Comparison of ENCODE assay signal across 21 cellular contexts in genomic region chr10:98611432-98611831, GRCh38.
DNase-seq lines count a peak whose midpoint lies in the region; ATAC-seq and TF ChIP-seq lines count a peak whose summit lies in the region.
"Had no signal": no experiment of that assay in that cellular context is flagged by ENCODE, and none has a peak within 500 bp of the region (broad histone marks: within the 10 kb centered on the region; RNA-seq: fewer than 3 reads in every experiment).

No MANE protein-coding gene starts in this region.

- 0 out of 2 replicates have a peak, but pooled peaks cover 5% of the 10 kb centered on the region for H3K27me3 ChIP-seq in GM23248 (replicated peaks; ENCODE audit: insufficient read depth)
- H3K27me3 ChIP-seq in adipocyte (replicated peaks; ENCODE audit: control insufficient read depth, insufficient read depth, low read length) = no peaks in the 10 kb centered on the region
- peaks cover 3% of the 10 kb centered on the region for H3K27me3 ChIP-seq in smooth muscle cell (ENCODE audit: low read depth)
- H3K27me3 ChIP-seq in esophagus muscularis mucosa = no peaks in the 10 kb centered on the region
- H3K27me3 ChIP-seq: body of pancreas, uterus had no signal

- H3K9me3 ChIP-seq in GM23248 (ENCODE audit: low read depth) (no peaks in the 10 kb centered on the region), adipocyte (ENCODE audit: control insufficient read depth, low read length) (no peaks in the 10 kb centered on the region), mesodermal cell (ENCODE audit: control insufficient read depth, low read length) (no peaks in the 10 kb centered on the region), smooth muscle cell (replicated peaks; ENCODE audit: low read depth) (no peaks in the 10 kb centered on the region), esophagus muscularis mucosa (no peaks in the 10 kb centered on the region)
- H3K9me3 ChIP-seq: body of pancreas, left lung, mucosa of descending colon, uterus had no signal

- TF ChIP-seq CTCF in smooth muscle cell (IDR thresholded peaks at IDR 0.05; ENCODE audit: borderline replicate concordance, insufficient read depth, poor library complexity, severe bottlenecking) (no peak), omental fat pad (IDR thresholded peaks at IDR 0.05) (no peak), esophagus muscularis mucosa (IDR thresholded peaks at IDR 0.05) (no peak)

- no peak for TF ChIP-seq POLR2A in esophagus muscularis mucosa (IDR thresholded peaks at IDR 0.05; ENCODE audit: low read depth)

- TF ChIP-seq EP300 in esophagus muscularis mucosa (IDR thresholded peaks at IDR 0.05) = no peak

- no peaks in the 10 kb centered on the region for H3K36me3 ChIP-seq in GM23248 (ENCODE audit: low read depth)
- no peaks in the 10 kb centered on the region for H3K36me3 ChIP-seq in adipocyte (ENCODE audit: control insufficient read depth, insufficient read depth, low read length, severe bottlenecking)
- H3K36me3 ChIP-seq in mesodermal cell (ENCODE audit: control insufficient read depth, insufficient read depth, low read length) = no peaks in the 10 kb centered on the region
- H3K36me3 ChIP-seq in smooth muscle cell (ENCODE audit: low read depth) = no peaks in the 10 kb centered on the region
- peaks cover 0 to 4% (median 0%) of the 10 kb centered on the region in 4 donors for H3K36me3 ChIP-seq in esophagus muscularis mucosa
- H3K36me3 ChIP-seq: left lung, uterus had no signal

- 43 to 52% methylated on average over 2 of the region's 2 CpGs for WGBS in GM23248 (ENCODE audit: low coverage in 1 of 2, low lambda C conversion rate in 2 of 2, missing lambda C conversion rate in 2 of 2), 2 experiments
- 60% methylated on average over 1 of the region's 2 CpGs; no CpG with 5 or more reads in 1 of the 2 experiments for WGBS in mesodermal cell (ENCODE audit: insufficient coverage in 2 of 2), 2 experiments
- 2% methylated on average over 2 of the region's 2 CpGs for WGBS in smooth muscle cell (ENCODE audit: low lambda C conversion rate)
- WGBS in esophagus muscularis mucosa = 65% methylated on average over 2 of the region's 2 CpGs

- no peak overlapping the region for H3K4me3 ChIP-seq in GM23248
- no peak overlapping the region for H3K4me3 ChIP-seq in adipocyte (ENCODE audit: low read length)
- no peak overlapping the region for H3K4me3 ChIP-seq in mesodermal cell (ENCODE audit: extremely low read depth, insufficient read depth, low read length, poor library complexity, severe bottlenecking)
- H3K4me3 ChIP-seq in smooth muscle cell = no peak overlapping the region
- H3K4me3 ChIP-seq in esophagus muscularis mucosa = no peak overlapping the region
- H3K4me3 ChIP-seq: body of pancreas, K562, left lung, mucosa of descending colon, uterus had no signal

- no peaks in the 10 kb centered on the region for H3F3A ChIP-seq in GM23248 (ENCODE audit: insufficient read depth)
- peaks cover 5% of the 10 kb centered on the region for H3F3A ChIP-seq in smooth muscle cell (ENCODE audit: low read depth)

- intact Hi-C loops in esophagus muscularis mucosa (cut with DNase I) = no loop called here

- in situ Hi-C loops in GM23248 (cut with MboI) = no loop called here

- no peaks in the 10 kb centered on the region for H3K4me1 ChIP-seq in GM23248 (ENCODE audit: insufficient read depth)
- H3K4me1 ChIP-seq in adipocyte (ENCODE audit: control insufficient read depth, insufficient read depth, low read length) = peaks cover 22% of the 10 kb centered on the region
- H3K4me1 ChIP-seq in mesodermal cell (ENCODE audit: control insufficient read depth, insufficient read depth, low read length, poor library complexity, severe bottlenecking) = no peaks in the 10 kb centered on the region
- H3K4me1 ChIP-seq in smooth muscle cell (ENCODE audit: low read depth) = no peaks in the 10 kb centered on the region
- H3K4me1 ChIP-seq in esophagus muscularis mucosa = peaks cover 3 to 17% (median 13%) of the 10 kb centered on the region in 4 donors
- H3K4me1 ChIP-seq: body of pancreas, left lung, uterus had no signal

- DNase-seq in GM23248 = peak; percentile 20
- DNase-seq in adipocyte (ENCODE audit: low read depth) = peak; percentile 33
- DNase-seq in smooth muscle cell (lab: John Stamatoyannopoulos, UW; ENCODE audit: unreplicated experiment) = no peak
- no peak for DNase-seq in omental fat pad (ENCODE audit: low spot score)
- DNase-seq in esophagus muscularis mucosa (ENCODE audit: extremely low spot score) = no peak
- DNase-seq in activated CD4-positive, alpha-beta T cell treated with anti-CD3 and anti-CD28 coated beads, Interleukin-2, amount 50 U/mL, for 48 hours = no peak
- DNase-seq: activated effector memory CD4-positive, alpha-beta T cell treated with anti-CD3 and anti-CD28 coated beads, Interleukin-2, amount 50 U/mL, for 16 hours; activated naive CD8-positive, alpha-beta T cell treated with anti-CD3 and anti-CD28 coated beads, Interleukin-2, amount 10 ng/mL, durations not matched to agents 7 days and 5 days; CD4-positive, CD25-positive, alpha-beta regulatory T cell; DMS 273 treated with DMSO at 0.1 percent for 48 hours; left lung; mucosa of descending colon; MV-4-11; NCI-H1694 treated with DMSO at 0.1 percent for 48 hours; NCI-H2171 treated with DMSO at 0.1 percent for 48 hours; NCI-H526; uterus had no signal

- no peak for ATAC-seq in omental fat pad (ENCODE audit: low FRiP score)
- ATAC-seq: body of pancreas; K562; left lung; mucosa of descending colon; stimulated activated effector memory CD8-positive, alpha-beta T cell treated with anti-CD3 and anti-CD28 coated beads, Interleukin-12 subunit alpha, Interleukin-12 subunit beta, amount 100 ng/mL, for 72 hours had no signal

- H3K9ac ChIP-seq in GM23248 = no peak overlapping the region
- no peak overlapping the region for H3K9ac ChIP-seq in adipocyte (ENCODE audit: low read length)
- H3K9ac ChIP-seq in smooth muscle cell (ENCODE audit: low read depth) = no peak overlapping the region

- H2AFZ ChIP-seq in GM23248 (no peak overlapping the region), smooth muscle cell (ENCODE audit: low read depth) (no peak overlapping the region)

- H3K79me2 ChIP-seq in GM23248 (ENCODE audit: insufficient read depth) (no peaks in the 10 kb centered on the region), smooth muscle cell (ENCODE audit: low read depth) (no peaks in the 10 kb centered on the region)

- no peak overlapping the region for H3K27ac ChIP-seq in GM23248
- H3K27ac ChIP-seq in mesodermal cell (ENCODE audit: low read depth, low read length, severe bottlenecking) = peak overlapping the region; percentile 90
- H3K27ac ChIP-seq in smooth muscle cell (ENCODE audit: low read depth) = peak overlapping the region; percentile 10
- no peak overlapping the region for H3K27ac ChIP-seq in esophagus muscularis mucosa (replicated peaks in 1 of 4)
- H3K27ac ChIP-seq: body of pancreas, left lung, uterus had no signal

- no peaks in the 10 kb centered on the region for H3K9me2 ChIP-seq in GM23248 (ENCODE audit: insufficient read depth)

- H4K20me1 ChIP-seq in GM23248 (ENCODE audit: insufficient read depth) (no peaks in the 10 kb centered on the region), smooth muscle cell (ENCODE audit: low read depth) (no peaks in the 10 kb centered on the region)

- no peak overlapping the region for H3K4me2 ChIP-seq in GM23248 (ENCODE audit: unreplicated experiment)
- peak overlapping the region; percentile 8 for H3K4me2 ChIP-seq in smooth muscle cell

Comparison
In these comparisons a context has a peak if more than half of its experiments do, and no peak if none do; other contexts are left out.
1. DNase-seq: peak in GM23248 (single experiment) and adipocyte (single experiment); none in smooth muscle cell (single experiment), omental fat pad (single experiment), esophagus muscularis mucosa (single experiment) and activated CD4-positive, alpha-beta T cell treated with anti-CD3 and anti-CD28 coated beads, Interleukin-2, amount 50 U/mL, for 48 hours (0 of 2).
2. H3K27ac ChIP-seq: peak in mesodermal cell (single experiment) and smooth muscle cell (single experiment); none in GM23248 (single experiment) and esophagus muscularis mucosa (0 of 4).